1 cellular context compared by ENCODE assay signal in genomic region chr6:167270499-167271307, GRCh38.
TF ChIP-seq lines count a peak whose summit lies in the region.

No MANE protein-coding gene starts in this region.

TF ChIP-seq in HepG2, 621 proteins besides CTCF, POLR2A, EP300 and RAD21:
- TF ChIP-seq DR1 (CRISPR knock-in tag; IDR thresholded peaks at IDR 0.05) (no peak), POLR2G (IDR thresholded peaks at IDR 0.05; ENCODE audit: low read depth, low read length) (0 out of 2 replicates have a peak, but pooled peaks have one; percentile 51), ATAD3A (CRISPR knock-in tag; IDR thresholded peaks at IDR 0.05) (no peak), ZNF280B (CRISPR knock-in tag; IDR thresholded peaks at IDR 0.05; ENCODE audit: borderline replicate concordance) (peak; percentile 12; the same call in 1 of the 2 replicates), ZNF224 (CRISPR knock-in tag; IDR thresholded peaks at IDR 0.05) (0 out of 2 replicates have a peak, but pooled peaks have one; percentile 19), DNMT1 (CRISPR knock-in tag; IDR thresholded peaks at IDR 0.05) (peak; percentile 51; the same call in 1 of the 2 replicates), NFE2 (CRISPR knock-in tag; IDR thresholded peaks at IDR 0.05) (no peak), HNRNPL (IDR thresholded peaks at IDR 0.05; ENCODE audit: low read depth, low read length) (0 out of 2 replicates have a peak, but pooled peaks have one; percentile 41), ZKSCAN5 (CRISPR knock-in tag; IDR thresholded peaks at IDR 0.05) (no peak), ZNF883 (CRISPR knock-in tag; IDR thresholded peaks at IDR 0.05; ENCODE audit: not compliant biosample characterization) (peak; percentile 67), ZNF547 (CRISPR knock-in tag; IDR thresholded peaks at IDR 0.05) (no peak), ZNF17 (CRISPR knock-in tag; IDR thresholded peaks at IDR 0.05) (no peak), ZNF598 (CRISPR knock-in tag; IDR thresholded peaks at IDR 0.05; ENCODE audit: borderline replicate concordance) (peak; percentile 53; the same call in 1 of the 2 replicates), NONO (IDR thresholded peaks at IDR 0.05) (no peak), NONO (CRISPR knock-in tag; conservative IDR thresholded peaks at IDR 0.05) (0 out of 2 replicates have a peak, but pooled peaks have one; percentile 41), MIER3 (CRISPR knock-in tag; IDR thresholded peaks at IDR 0.05; ENCODE audit: borderline replicate concordance) (no peak), SOX6 (IDR thresholded peaks at IDR 0.05) (no peak), SOX6 (CRISPR knock-in tag; IDR thresholded peaks at IDR 0.05) (no peak), ZNF670 (CRISPR knock-in tag; IDR thresholded peaks at IDR 0.05; ENCODE audit: borderline replicate concordance) (no peak), ZNF274 (CRISPR knock-in tag; IDR thresholded peaks at IDR 0.05) (0 out of 2 replicates have a peak, but pooled peaks have one; percentile 40), ZBTB4 (CRISPR knock-in tag; IDR thresholded peaks at IDR 0.05; ENCODE audit: borderline replicate concordance) (0 out of 2 replicates have a peak, but pooled peaks have one; percentile 32), ARNT2 (CRISPR knock-in tag; IDR thresholded peaks at IDR 0.05; ENCODE audit: low read depth) (0 out of 2 replicates have a peak, but pooled peaks have one; percentile 33), ZNF619 (CRISPR knock-in tag; IDR thresholded peaks at IDR 0.05) (0 out of 2 replicates have a peak, but pooled peaks have one; percentile 4), NRL (CRISPR knock-in tag; IDR thresholded peaks at IDR 0.05; ENCODE audit: borderline replicate concordance) (0 out of 2 replicates have a peak, but pooled peaks have one; percentile 76), ZNF263 (CRISPR knock-in tag; IDR thresholded peaks at IDR 0.05) (peak; percentile 60), RBFOX2 (IDR thresholded peaks at IDR 0.05; ENCODE audit: low read depth, low read length) (0 out of 2 replicates have a peak, but pooled peaks have one; percentile 39)
- TF ChIP-seq, protein P1, sequence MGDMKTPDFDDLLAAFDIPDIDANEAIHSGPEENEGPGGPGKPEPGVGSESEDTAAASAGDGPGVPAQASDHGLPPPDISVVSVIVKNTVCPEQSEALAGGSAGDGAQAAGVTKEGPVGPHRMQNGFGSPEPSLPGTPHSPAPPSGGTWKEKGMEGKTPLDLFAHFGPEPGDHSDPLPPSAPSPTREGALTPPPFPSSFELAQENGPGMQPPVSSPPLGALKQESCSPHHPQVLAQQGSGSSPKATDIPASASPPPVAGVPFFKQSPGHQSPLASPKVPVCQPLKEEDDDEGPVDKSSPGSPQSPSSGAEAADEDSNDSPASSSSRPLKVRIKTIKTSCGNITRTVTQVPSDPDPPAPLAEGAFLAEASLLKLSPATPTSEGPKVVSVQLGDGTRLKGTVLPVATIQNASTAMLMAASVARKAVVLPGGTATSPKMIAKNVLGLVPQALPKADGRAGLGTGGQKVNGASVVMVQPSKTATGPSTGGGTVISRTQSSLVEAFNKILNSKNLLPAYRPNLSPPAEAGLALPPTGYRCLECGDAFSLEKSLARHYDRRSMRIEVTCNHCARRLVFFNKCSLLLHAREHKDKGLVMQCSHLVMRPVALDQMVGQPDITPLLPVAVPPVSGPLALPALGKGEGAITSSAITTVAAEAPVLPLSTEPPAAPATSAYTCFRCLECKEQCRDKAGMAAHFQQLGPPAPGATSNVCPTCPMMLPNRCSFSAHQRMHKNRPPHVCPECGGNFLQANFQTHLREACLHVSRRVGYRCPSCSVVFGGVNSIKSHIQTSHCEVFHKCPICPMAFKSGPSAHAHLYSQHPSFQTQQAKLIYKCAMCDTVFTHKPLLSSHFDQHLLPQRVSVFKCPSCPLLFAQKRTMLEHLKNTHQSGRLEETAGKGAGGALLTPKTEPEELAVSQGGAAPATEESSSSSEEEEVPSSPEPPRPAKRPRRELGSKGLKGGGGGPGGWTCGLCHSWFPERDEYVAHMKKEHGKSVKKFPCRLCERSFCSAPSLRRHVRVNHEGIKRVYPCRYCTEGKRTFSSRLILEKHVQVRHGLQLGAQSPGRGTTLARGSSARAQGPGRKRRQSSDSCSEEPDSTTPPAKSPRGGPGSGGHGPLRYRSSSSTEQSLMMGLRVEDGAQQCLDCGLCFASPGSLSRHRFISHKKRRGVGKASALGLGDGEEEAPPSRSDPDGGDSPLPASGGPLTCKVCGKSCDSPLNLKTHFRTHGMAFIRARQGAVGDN (CRISPR knock-in tag; IDR thresholded peaks at IDR 0.05), result peak; percentile 77
- TF ChIP-seq, protein P2, sequence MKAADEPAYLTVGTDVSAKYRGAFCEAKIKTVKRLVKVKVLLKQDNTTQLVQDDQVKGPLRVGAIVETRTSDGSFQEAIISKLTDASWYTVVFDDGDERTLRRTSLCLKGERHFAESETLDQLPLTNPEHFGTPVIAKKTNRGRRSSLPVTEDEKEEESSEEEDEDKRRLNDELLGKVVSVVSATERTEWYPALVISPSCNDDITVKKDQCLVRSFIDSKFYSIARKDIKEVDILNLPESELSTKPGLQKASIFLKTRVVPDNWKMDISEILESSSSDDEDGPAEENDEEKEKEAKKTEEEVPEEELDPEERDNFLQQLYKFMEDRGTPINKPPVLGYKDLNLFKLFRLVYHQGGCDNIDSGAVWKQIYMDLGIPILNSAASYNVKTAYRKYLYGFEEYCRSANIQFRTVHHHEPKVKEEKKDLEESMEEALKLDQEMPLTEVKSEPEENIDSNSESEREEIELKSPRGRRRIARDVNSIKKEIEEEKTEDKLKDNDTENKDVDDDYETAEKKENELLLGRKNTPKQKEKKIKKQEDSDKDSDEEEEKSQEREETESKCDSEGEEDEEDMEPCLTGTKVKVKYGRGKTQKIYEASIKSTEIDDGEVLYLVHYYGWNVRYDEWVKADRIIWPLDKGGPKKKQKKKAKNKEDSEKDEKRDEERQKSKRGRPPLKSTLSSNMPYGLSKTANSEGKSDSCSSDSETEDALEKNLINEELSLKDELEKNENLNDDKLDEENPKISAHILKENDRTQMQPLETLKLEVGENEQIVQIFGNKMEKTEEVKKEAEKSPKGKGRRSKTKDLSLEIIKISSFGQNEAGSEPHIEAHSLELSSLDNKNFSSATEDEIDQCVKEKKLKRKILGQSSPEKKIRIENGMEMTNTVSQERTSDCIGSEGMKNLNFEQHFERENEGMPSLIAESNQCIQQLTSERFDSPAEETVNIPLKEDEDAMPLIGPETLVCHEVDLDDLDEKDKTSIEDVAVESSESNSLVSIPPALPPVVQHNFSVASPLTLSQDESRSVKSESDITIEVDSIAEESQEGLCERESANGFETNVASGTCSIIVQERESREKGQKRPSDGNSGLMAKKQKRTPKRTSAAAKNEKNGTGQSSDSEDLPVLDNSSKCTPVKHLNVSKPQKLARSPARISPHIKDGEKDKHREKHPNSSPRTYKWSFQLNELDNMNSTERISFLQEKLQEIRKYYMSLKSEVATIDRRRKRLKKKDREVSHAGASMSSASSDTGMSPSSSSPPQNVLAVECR (CRISPR knock-in tag; IDR thresholded peaks at IDR 0.05; ENCODE audit: borderline replicate concordance), result no peak
- TF ChIP-seq, protein P3, sequence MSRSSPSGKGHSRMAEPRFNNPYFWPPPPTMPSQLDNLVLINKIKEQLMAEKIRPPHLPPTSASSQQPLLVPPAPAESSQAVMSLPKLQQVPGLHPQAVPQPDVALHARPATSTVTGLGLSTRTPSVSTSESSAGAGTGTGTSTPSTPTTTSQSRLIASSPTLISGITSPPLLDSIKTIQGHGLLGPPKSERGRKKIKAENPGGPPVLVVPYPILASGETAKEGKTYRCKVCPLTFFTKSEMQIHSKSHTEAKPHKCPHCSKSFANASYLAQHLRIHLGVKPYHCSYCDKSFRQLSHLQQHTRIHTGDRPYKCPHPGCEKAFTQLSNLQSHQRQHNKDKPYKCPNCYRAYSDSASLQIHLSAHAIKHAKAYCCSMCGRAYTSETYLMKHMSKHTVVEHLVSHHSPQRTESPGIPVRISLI (CRISPR knock-in tag; IDR thresholded peaks at IDR 0.05; ENCODE audit: borderline replicate concordance), result no peak
TF ChIP-seq in HepG2: peak in this region for 16.
